In genomic region chr6:26193467-26194328, GRCh38 we compare ENCODE assay signal across 15 cellular contexts.
DNase-seq lines count a peak whose midpoint lies in the region; ATAC-seq and TF ChIP-seq lines count a peak whose summit lies in the region.
"Had no signal": no experiment of that assay in that cellular context is flagged by ENCODE, and none has a peak within 500 bp of the region (broad histone marks: within the 10 kb centered on the region; RNA-seq: fewer than 3 reads in every experiment).

No MANE protein-coding gene starts in this region.

- peak overlapping the region; percentile 98 for H3K9ac ChIP-seq in OCI-LY1 (ENCODE audit: low read length)
- H3K9ac ChIP-seq: parathyroid adenoma had no signal

- peak overlapping the region; percentile 95 for H3K4me2 ChIP-seq in OCI-LY1 (ENCODE audit: low read length)

- peaks cover 37% of the 10 kb centered on the region for H3K4me1 ChIP-seq in OCI-LY1 (ENCODE audit: insufficient read depth, low read length, severe bottlenecking)
- H3K4me1 ChIP-seq: parathyroid adenoma had no signal

- H3K4me3 Mint-ChIP-seq in activated T-cell treated with anti-CD3 and anti-CD28 coated beads, Interleukin-2, amount 50 U/mL, for 24 hours, result peak overlapping the region; percentile 96
- no peak overlapping the region for H3K4me3 Mint-ChIP-seq in endothelial cell (ENCODE audit: unreplicated experiment)
- no peak overlapping the region for H3K4me3 Mint-ChIP-seq in stimulated activated memory B cell treated with anti-CD40 and anti-IgM and Interleukin-4, amounts not matched to agents 10 μg/mL and 1 μg/mL and 100 μg/mL, for 72 hours

- peak overlapping the region; percentile 99 for H3K27ac ChIP-seq in OCI-LY1 (ENCODE audit: low read depth, low read length, poor library complexity, severe bottlenecking)
- H3K27ac ChIP-seq: parathyroid adenoma had no signal

- no peak for ATAC-seq in stimulated activated memory B cell treated with anti-CD40 and anti-IgM and Interleukin-4, amounts not matched to agents 10 μg/mL and 1 μg/mL and 100 μg/mL, for 72 hours
- no peak for ATAC-seq in HG03097 (IDR thresholded peaks at IDR 0.05; ENCODE audit: low FRiP score, unreplicated experiment)
- ATAC-seq: left colon had no signal

- peaks cover 38% of the 10 kb centered on the region for H3K4me1 Mint-ChIP-seq in activated T-cell treated with anti-CD3 and anti-CD28 coated beads, Interleukin-2, amount 50 U/mL, for 24 hours (ENCODE audit: low read depth)
- peaks cover 21% of the 10 kb centered on the region for H3K4me1 Mint-ChIP-seq in endothelial cell (ENCODE audit: unreplicated experiment)
- peaks cover 31% of the 10 kb centered on the region for H3K4me1 Mint-ChIP-seq in stimulated activated memory B cell treated with anti-CD40 and anti-IgM and Interleukin-4, amounts not matched to agents 10 μg/mL and 1 μg/mL and 100 μg/mL, for 72 hours

- no peaks in the 10 kb centered on the region for H4K20me1 ChIP-seq in OCI-LY1 (ENCODE audit: insufficient read depth, low read length)

- no peak for DNase-seq in activated T-cell treated with anti-CD3 and anti-CD28 coated beads, Interleukin-2, amount 50 U/mL, for 24 hours
- DNase-seq in activated T-cell treated with anti-CD3 and anti-CD28 coated beads for 4 hours (no peak), endothelial cell (ENCODE audit: low spot score) (no peak), SKM-1 treated with dmso at 0.1 percent for 144 hours (lab: John Stamatoyannopoulos, UW; ENCODE audit: unreplicated experiment) (no peak), NCI-H1092 (lab: John Stamatoyannopoulos, UW) (no peak)
- DNase-seq: activated gamma-delta T cell treated with Interleukin-2 at 50 U/mL for 16 hours, dermis blood vessel endothelial cell, foreskin melanocyte, GDM1, left colon, NCI-H1105 treated with DMSO at 0.1 percent for 48 hours had no signal

- H3K9me3 Mint-ChIP-seq in activated T-cell treated with anti-CD3 and anti-CD28 coated beads, Interleukin-2, amount 50 U/mL, for 24 hours, result no peaks in the 10 kb centered on the region
- H3K9me3 Mint-ChIP-seq in endothelial cell (ENCODE audit: unreplicated experiment), result no peaks in the 10 kb centered on the region
- H3K9me3 Mint-ChIP-seq in stimulated activated memory B cell treated with anti-CD40 and anti-IgM and Interleukin-4, amounts not matched to agents 10 μg/mL and 1 μg/mL and 100 μg/mL, for 72 hours, result no peaks in the 10 kb centered on the region

- H2AFZ ChIP-seq in OCI-LY1 (ENCODE audit: low read length), result no peak overlapping the region
- H2AFZ ChIP-seq: parathyroid adenoma had no signal

- peaks cover 13% of the 10 kb centered on the region for H3F3A ChIP-seq in OCI-LY1 (ENCODE audit: insufficient read depth, low read length)

- peak overlapping the region; percentile 85 for H3K4me3 ChIP-seq in OCI-LY1 (ENCODE audit: low read depth, low read length, poor library complexity, severe bottlenecking)

- TF ChIP-seq CTCF in OCI-LY1 (IDR thresholded peaks at IDR 0.05; ENCODE audit: low read length) (no peak), endothelial cell (IDR thresholded peaks at IDR 0.05; ENCODE audit: unreplicated experiment) (no peak)

- H3K36me3 Mint-ChIP-seq in activated T-cell treated with anti-CD3 and anti-CD28 coated beads, Interleukin-2, amount 50 U/mL, for 24 hours (ENCODE audit: low read depth), result peaks cover 31% of the 10 kb centered on the region
- H3K36me3 Mint-ChIP-seq in endothelial cell (ENCODE audit: low read depth, unreplicated experiment), result no peaks in the 10 kb centered on the region
- H3K36me3 Mint-ChIP-seq in stimulated activated memory B cell treated with anti-CD40 and anti-IgM and Interleukin-4, amounts not matched to agents 10 μg/mL and 1 μg/mL and 100 μg/mL, for 72 hours, result peaks cover 43% of the 10 kb centered on the region

- H3K79me2 ChIP-seq in OCI-LY1 (ENCODE audit: insufficient read depth, low read length), result no peaks in the 10 kb centered on the region; the same call in 1 of the 2 replicates
- H3K79me2 ChIP-seq: parathyroid adenoma had no signal

- H3K27ac Mint-ChIP-seq in activated T-cell treated with anti-CD3 and anti-CD28 coated beads, Interleukin-2, amount 50 U/mL, for 24 hours, result peak overlapping the region; percentile 35
- peak overlapping the region; percentile 95 for H3K27ac Mint-ChIP-seq in endothelial cell (ENCODE audit: unreplicated experiment)
- H3K27ac Mint-ChIP-seq in stimulated activated memory B cell treated with anti-CD40 and anti-IgM and Interleukin-4, amounts not matched to agents 10 μg/mL and 1 μg/mL and 100 μg/mL, for 72 hours, result peak overlapping the region; percentile 98

- H3K27me3 Mint-ChIP-seq in activated T-cell treated with anti-CD3 and anti-CD28 coated beads, Interleukin-2, amount 50 U/mL, for 24 hours, result no peaks in the 10 kb centered on the region
- H3K27me3 Mint-ChIP-seq in endothelial cell (ENCODE audit: unreplicated experiment), result peaks cover 10% of the 10 kb centered on the region
- no peaks in the 10 kb centered on the region for H3K27me3 Mint-ChIP-seq in stimulated activated memory B cell treated with anti-CD40 and anti-IgM and Interleukin-4, amounts not matched to agents 10 μg/mL and 1 μg/mL and 100 μg/mL, for 72 hours

- H3K36me3 ChIP-seq in OCI-LY1 (ENCODE audit: insufficient read depth, low read length), result peaks cover 8% of the 10 kb centered on the region; the same call in 1 of the 2 replicates

- H3K27me3 ChIP-seq in OCI-LY1 (ENCODE audit: insufficient read depth, low read length), result no peaks in the 10 kb centered on the region

- H3K9me2 ChIP-seq in OCI-LY1 (ENCODE audit: low read depth, low read length), result no peaks in the 10 kb centered on the region

- no peaks in the 10 kb centered on the region for H3K9me3 ChIP-seq in OCI-LY1 (ENCODE audit: low read length)

Comparison
In these comparisons a context has a peak if more than half of its experiments do, and no peak if none do; other contexts are left out.
1. H3K27ac Mint-ChIP-seq: peak in every context shown above with its lines; median percentile 98 in stimulated activated memory B cell treated with anti-CD40 and anti-IgM and Interleukin-4, amounts not matched to agents 10 μg/mL and 1 μg/mL and 100 μg/mL, for 72 hours; 95 in endothelial cell; 35 in activated T-cell treated with anti-CD3 and anti-CD28 coated beads, Interleukin-2, amount 50 U/mL, for 24 hours.